In the genomic region with DNA sequence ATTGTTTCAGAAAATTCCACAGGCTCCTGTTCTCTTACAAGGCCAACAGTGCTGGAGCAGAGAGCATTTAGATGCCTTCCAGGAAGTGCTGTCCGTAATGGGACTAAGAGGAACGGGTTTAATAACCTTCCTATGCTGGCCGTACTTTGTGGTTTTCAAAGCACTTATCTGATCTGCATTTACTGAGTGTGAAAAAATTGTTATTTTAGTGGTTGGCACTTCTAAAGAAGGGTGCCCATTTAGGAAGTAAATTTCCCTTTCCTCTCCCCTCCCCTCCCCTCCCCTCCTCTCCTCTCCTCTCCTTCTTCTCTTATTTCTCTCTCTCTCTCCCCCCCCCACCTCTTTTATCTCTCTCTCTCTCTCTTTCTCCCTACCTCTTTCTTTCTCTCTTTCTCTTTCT, we compare ENCODE assay signal across 16 cellular contexts.
A peak's percentile ranks its signal among the peaks of the same experiment; 100 is the strongest.
DNase-seq lines count a peak whose midpoint lies in the region; TF ChIP-seq lines count a peak whose summit lies in the region.
"Had no signal": no experiment of that assay in that cellular context is flagged by ENCODE, and none has a peak within 500 bp of the region (broad histone marks: within the 10 kb centered on the region; RNA-seq: fewer than 3 reads in every experiment).

No MANE protein-coding gene starts in this region.

- TF ChIP-seq CTCF in OCI-LY7 (conservative IDR thresholded peaks at IDR 0.05; ENCODE audit: low read length) (no peak), CD14-positive monocyte (IDR thresholded peaks at IDR 0.05) (no peak)

- no peaks in the 10 kb centered on the region for H3K9me3 Mint-ChIP-seq in dendritic cell treated with granulocyte-macrophage colony-stimulating factor and Interleukin-4, amounts not matched to agents 40 ng/mL and 50 ng/mL, for 4 days
- H3K9me3 Mint-ChIP-seq in CD14-positive monocyte, result no peaks in the 10 kb centered on the region
- H3K9me3 Mint-ChIP-seq: activated T-helper 17 cell treated with anti-CD3 and anti-CD28 coated beads, Interleukin-2, amount 50 U/mL, for 72 hours had no signal

- no peaks in the 10 kb centered on the region for H3K9me3 ChIP-seq in OCI-LY7 (ENCODE audit: low read length)
- H3K9me3 ChIP-seq: gastrocnemius medialis, neutrophil, right atrium auricular region, stomach had no signal

- H4K20me1 ChIP-seq in OCI-LY7 (ENCODE audit: insufficient read depth, low read length), result no peaks in the 10 kb centered on the region

- H3K4me3 Mint-ChIP-seq in dendritic cell treated with granulocyte-macrophage colony-stimulating factor and Interleukin-4, amounts not matched to agents 40 ng/mL and 50 ng/mL, for 4 days, result no peak overlapping the region
- no peak overlapping the region for H3K4me3 Mint-ChIP-seq in CD14-positive monocyte
- H3K4me3 Mint-ChIP-seq: activated T-helper 17 cell treated with anti-CD3 and anti-CD28 coated beads, Interleukin-2, amount 50 U/mL, for 72 hours had no signal

- H3K36me3 ChIP-seq in OCI-LY7 (ENCODE audit: insufficient read depth, low read length), result no peaks in the 10 kb centered on the region
- H3K36me3 ChIP-seq: gastrocnemius medialis, neutrophil, right atrium auricular region, stomach had no signal

- peak; percentile 6 for DNase-seq in A172 (ENCODE audit: low spot score)
- peak; percentile 14 for DNase-seq in EL
- DNase-seq in OCI-LY7 (ENCODE audit: low spot score), result no peak
- DNase-seq in ureter (ENCODE audit: low spot score), result no peak
- DNase-seq in SIG-M5 treated with dmso at 0.1 percent for 504 hours (lab: John Stamatoyannopoulos, UW; ENCODE audit: unreplicated experiment), result no peak
- no peak for DNase-seq in effector CD4-positive, alpha-beta T cell
- no peak for DNase-seq in CD14-positive monocyte (ENCODE audit: low spot score)
- DNase-seq: gastrocnemius medialis, left cardiac atrium, NCI-H446, SHP77, stomach had no signal

- H3K9me2 ChIP-seq in OCI-LY7 (ENCODE audit: insufficient read depth, low read length), result no peaks in the 10 kb centered on the region

- BruUV-seq in OCI-LY7 (replicated peaks; lab: Mats Ljungman, UMichigan), result no TSS peak

- no peaks in the 10 kb centered on the region for H3K79me2 ChIP-seq in OCI-LY7 (ENCODE audit: insufficient read depth, low read depth, low read length)

- H3K27me3 Mint-ChIP-seq in dendritic cell treated with granulocyte-macrophage colony-stimulating factor and Interleukin-4, amounts not matched to agents 40 ng/mL and 50 ng/mL, for 4 days, result no peaks in the 10 kb centered on the region
- H3K27me3 Mint-ChIP-seq in CD14-positive monocyte (ENCODE audit: low read depth in 3 of 3), result peaks cover 0 to 6% (median 0%) of the 10 kb centered on the region in 3 donors
- H3K27me3 Mint-ChIP-seq: activated T-helper 17 cell treated with anti-CD3 and anti-CD28 coated beads, Interleukin-2, amount 50 U/mL, for 72 hours had no signal

- no peak overlapping the region for H3K4me2 ChIP-seq in OCI-LY7 (ENCODE audit: low read length)

- peak overlapping the region; percentile 40; the same call in 1 of the 2 replicates for H2AFZ ChIP-seq in OCI-LY7 (ENCODE audit: low read length)

- no peak overlapping the region for H3K4me3 ChIP-seq in OCI-LY7 (ENCODE audit: low read depth, low read length, poor library complexity, severe bottlenecking)
- H3K4me3 ChIP-seq: gastrocnemius medialis, right atrium auricular region, stomach had no signal

- POLR2A ChIA-PET in OCI-LY7 (lab: Charles Lee), result no interaction called here

- H3K4me1 ChIP-seq in OCI-LY7 (ENCODE audit: insufficient read depth, low read length, poor library complexity, severe bottlenecking), result peaks cover 18% of the 10 kb centered on the region
- H3K4me1 ChIP-seq: gastrocnemius medialis, right atrium auricular region, stomach had no signal

- intact Hi-C loops in OCI-LY7 (cut with micrococcal nuclease; ENCODE audit: unreplicated experiment) (no loop called here), CD14-positive monocyte (cut with micrococcal nuclease) (loop anchor here in 1 of 2 donors (10.0 kb wide), 1 partner anchor 49 kb away; no protein-coding TSS in a partner anchor)
- intact Hi-C loops in dendritic cell treated with granulocyte-macrophage colony-stimulating factor and Interleukin-4, amounts not matched to agents 40 ng/mL and 50 ng/mL, for 4 days (cut with micrococcal nuclease), result no loop called here

- no peaks in the 10 kb centered on the region for H3K36me3 Mint-ChIP-seq in dendritic cell treated with granulocyte-macrophage colony-stimulating factor and Interleukin-4, amounts not matched to agents 40 ng/mL and 50 ng/mL, for 4 days (ENCODE audit: low read depth)
- H3K36me3 Mint-ChIP-seq in CD14-positive monocyte, result no peaks in the 10 kb centered on the region

- CTCF ChIA-PET in OCI-LY7 (lab: Charles Lee; ENCODE audit: unreplicated experiment), result no interaction called here

- H3K27ac Mint-ChIP-seq in dendritic cell treated with granulocyte-macrophage colony-stimulating factor and Interleukin-4, amounts not matched to agents 40 ng/mL and 50 ng/mL, for 4 days, result peak overlapping the region; percentile 64
- peak overlapping the region in 3 of 7 donors; percentile 5 to 65 (median 57) for H3K27ac Mint-ChIP-seq in CD14-positive monocyte
- H3K27ac Mint-ChIP-seq: activated T-helper 17 cell treated with anti-CD3 and anti-CD28 coated beads, Interleukin-2, amount 50 U/mL, for 72 hours had no signal

- no peak overlapping the region for H3K27ac ChIP-seq in OCI-LY7 (ENCODE audit: low read depth, low read length, poor library complexity, severe bottlenecking)
- H3K27ac ChIP-seq: gastrocnemius medialis, neutrophil, right atrium auricular region, stomach had no signal

- H3K4me1 Mint-ChIP-seq in dendritic cell treated with granulocyte-macrophage colony-stimulating factor and Interleukin-4, amounts not matched to agents 40 ng/mL and 50 ng/mL, for 4 days (ENCODE audit: low read depth), result peaks cover 18% of the 10 kb centered on the region
- H3K4me1 Mint-ChIP-seq in CD14-positive monocyte, result peaks cover 21% of the 10 kb centered on the region
- H3K4me1 Mint-ChIP-seq: activated T-helper 17 cell treated with anti-CD3 and anti-CD28 coated beads, Interleukin-2, amount 50 U/mL, for 72 hours had no signal

Comparison
In these comparisons a context has a peak if more than half of its experiments do, and no peak if none do; other contexts are left out.
1. DNase-seq: peak in A172 (single experiment) and EL (single experiment); none in OCI-LY7 (single experiment), ureter (single experiment), SIG-M5 treated with dmso at 0.1 percent for 504 hours (single experiment), effector CD4-positive, alpha-beta T cell (single experiment) and CD14-positive monocyte (single experiment).